Comparison of ENCODE assay signal across 8 cellular contexts in genomic region chr15:43370975-43371974, GRCh38. TPM values are rescaled to one million over a fixed set of nuclear protein-coding genes. Genes with fewer than 3 reads are reported as not detected.
DNase-seq lines count a peak whose midpoint lies in the region; ATAC-seq and TF ChIP-seq lines count a peak whose summit lies in the region.

A gene with protein sequence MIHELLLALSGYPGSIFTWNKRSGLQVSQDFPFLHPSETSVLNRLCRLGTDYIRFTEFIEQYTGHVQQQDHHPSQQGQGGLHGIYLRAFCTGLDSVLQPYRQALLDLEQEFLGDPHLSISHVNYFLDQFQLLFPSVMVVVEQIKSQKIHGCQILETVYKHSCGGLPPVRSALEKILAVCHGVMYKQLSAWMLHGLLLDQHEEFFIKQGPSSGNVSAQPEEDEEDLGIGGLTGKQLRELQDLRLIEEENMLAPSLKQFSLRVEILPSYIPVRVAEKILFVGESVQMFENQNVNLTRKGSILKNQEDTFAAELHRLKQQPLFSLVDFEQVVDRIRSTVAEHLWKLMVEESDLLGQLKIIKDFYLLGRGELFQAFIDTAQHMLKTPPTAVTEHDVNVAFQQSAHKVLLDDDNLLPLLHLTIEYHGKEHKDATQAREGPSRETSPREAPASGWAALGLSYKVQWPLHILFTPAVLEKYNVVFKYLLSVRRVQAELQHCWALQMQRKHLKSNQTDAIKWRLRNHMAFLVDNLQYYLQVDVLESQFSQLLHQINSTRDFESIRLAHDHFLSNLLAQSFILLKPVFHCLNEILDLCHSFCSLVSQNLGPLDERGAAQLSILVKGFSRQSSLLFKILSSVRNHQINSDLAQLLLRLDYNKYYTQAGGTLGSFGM (plus strand): TSS chr15:43371101. CDS start chr15:43371355, 254 bp downstream.
TSS of gene ZSCAN29 (minus strand) at chr15:43371043. CDS start at chr15:43369913, 1,130 bp downstream.

- peak within 1 kb of the TSS; percentile 93 for H3K4me3 Mint-ChIP-seq in activated B cell treated with CpG ODN at 0.5 μM for 24 hours
- peak within 1 kb of the TSS; percentile 88 for H3K4me3 Mint-ChIP-seq in central memory CD8-positive, alpha-beta T cell

- DNase-seq in NCI-H2227 treated with DMSO at 0.1 percent for 48 hours (lab: John Stamatoyannopoulos, UW) = peak; percentile 49
- peak; percentile 83 for DNase-seq in activated B cell treated with CpG ODN at 0.5 μM for 24 hours
- peak; percentile 43 to 50 for DNase-seq in central memory CD8-positive, alpha-beta T cell (ENCODE audit: low spot score in 2 of 2)
- peak; percentile 96 for DNase-seq in islet precursor cell
- DNase-seq in stimulated activated CD4-positive, alpha-beta T cell treated with anti-CD3 and anti-CD28 coated beads, Interleukin-15, amount 100 ng/mL, for 1 hour (ENCODE audit: low read depth in 1 of 2, low spot score in 1 of 2) = peak; percentile 55 to 66

- ATAC-seq in GM18511 (IDR thresholded peaks at IDR 0.05; ENCODE audit: unreplicated experiment) = peak; percentile 89
- ATAC-seq in HG03060 (IDR thresholded peaks at IDR 0.05; ENCODE audit: low read depth, unreplicated experiment) = peak; percentile 42
- peak; percentile 82 for ATAC-seq in activated B cell treated with CpG ODN at 0.5 μM for 24 hours (ENCODE audit: low read depth)
- peak; percentile 74 for ATAC-seq in central memory CD8-positive, alpha-beta T cell (replicated peaks; ENCODE audit: extremely low read depth, poor library complexity, severe bottlenecking)

- CTCF ChIA-PET in activated B cell treated with CpG ODN at 0.5 μM for 24 hours (lab: Charles Lee) = interaction anchor here (0.8 to 1.3 kb wide), 2 partner anchors 143 to 144 kb away, joined by 3 to 4 read pairs; no protein-coding TSS in a partner anchor

- peak; percentile 74 for TF ChIP-seq CTCF in 22Rv1 (IDR thresholded peaks at IDR 0.05)
- TF ChIP-seq CTCF in activated B cell treated with CpG ODN at 0.5 μM for 24 hours (IDR thresholded peaks at IDR 0.05) = no peak

- peak within 1 kb of the TSS; percentile 87 for H3K27ac Mint-ChIP-seq in activated B cell treated with CpG ODN at 0.5 μM for 24 hours
- H3K27ac Mint-ChIP-seq in central memory CD8-positive, alpha-beta T cell (ENCODE audit: low read depth) = peak within 1 kb of the TSS; percentile 90

- peaks cover 58% of the 10 kb centered on the region for H3K4me1 Mint-ChIP-seq in activated B cell treated with CpG ODN at 0.5 μM for 24 hours
- H3K4me1 Mint-ChIP-seq in central memory CD8-positive, alpha-beta T cell = peaks cover 53% of the 10 kb centered on the region

- peak within 1 kb of the TSS; percentile 64 for H3K27ac ChIP-seq in 22Rv1

- POLR2A ChIA-PET in activated B cell treated with CpG ODN at 0.5 μM for 24 hours (lab: Charles Lee) = interaction anchor here (0.6 to 2.3 kb wide), 8 partner anchors 10 to 1264 kb away, joined by 3 to 12 read pairs (median 5); partner anchors contain the start of gene CCNDBP1

- H3K36me3 Mint-ChIP-seq in activated B cell treated with CpG ODN at 0.5 μM for 24 hours (ENCODE audit: low read depth) = peaks cover 41% of the 10 kb centered on the region
- peaks cover 13% of the 10 kb centered on the region for H3K36me3 Mint-ChIP-seq in central memory CD8-positive, alpha-beta T cell (ENCODE audit: insufficient read depth)

- no peaks in the 10 kb centered on the region for H3K27me3 Mint-ChIP-seq in activated B cell treated with CpG ODN at 0.5 μM for 24 hours
- no peaks in the 10 kb centered on the region for H3K27me3 Mint-ChIP-seq in central memory CD8-positive, alpha-beta T cell

- intact Hi-C loops in activated B cell treated with CpG ODN at 0.5 μM for 24 hours (cut with micrococcal nuclease) = loop anchor here (1.0 to 10.0 kb wide), 6 partner anchors 40 to 876 kb away; partner anchors contain the start of genes CDAN1, LCMT2, SNAP23 and TP53BP1

- H3K9me3 Mint-ChIP-seq in activated B cell treated with CpG ODN at 0.5 μM for 24 hours = peaks cover 6% of the 10 kb centered on the region
- peaks cover 3% of the 10 kb centered on the region for H3K9me3 Mint-ChIP-seq in central memory CD8-positive, alpha-beta T cell

RNA-seq across cellular contexts. Expression of the first gene that starts in this region (rescaled TPM):
- total RNA-seq in activated B cell treated with CpG ODN at 0.5 μM for 24 hours = 24.0 and 31.2 TPM in 2 replicates

RNA-seq across cellular contexts. Expression of gene ZSCAN29, which starts in this region (rescaled TPM):
- 45.6 and 50.6 TPM in 2 replicates for total RNA-seq in activated B cell treated with CpG ODN at 0.5 μM for 24 hours

Comparison
In these comparisons a context has a peak if more than half of its experiments do, and no peak if none do; other contexts are left out.
1. Peak in every context shown above with its lines: DNase-seq, ATAC-seq and H3K27ac ChIP-seq.